28 cellular contexts compared by ENCODE assay signal in the genomic region with DNA sequence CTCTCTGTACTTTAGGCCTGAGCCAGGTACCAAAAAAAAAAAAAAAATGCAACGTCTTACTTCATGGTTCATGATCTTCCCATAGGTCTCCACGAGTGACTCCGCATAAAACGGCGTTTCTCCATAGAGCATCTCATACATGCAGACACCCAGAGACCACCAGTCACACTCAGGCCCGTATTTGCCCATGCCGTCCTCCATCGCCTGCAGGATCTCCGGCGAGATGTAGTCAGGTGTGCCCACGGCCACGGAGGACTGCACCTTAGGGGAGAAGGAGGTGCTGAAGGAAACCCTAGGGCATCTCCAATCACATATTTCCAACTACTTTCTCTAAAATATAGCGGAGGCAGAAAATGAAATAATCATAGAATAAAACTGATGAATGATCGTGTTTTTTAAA.
"Had no signal": no experiment of that assay in that cellular context is flagged by ENCODE, and none has a peak within 500 bp of the region (broad histone marks: within the 10 kb centered on the region; RNA-seq: fewer than 3 reads in every experiment).

No MANE protein-coding gene starts in this region.

- H2AFZ ChIP-seq: PC-9 had no signal

- H3K27ac Mint-ChIP-seq: activated CD4-positive, alpha-beta memory T cell treated with anti-CD3 and anti-CD28 coated beads, Interleukin-2, amount 10 ng/mL, durations not matched to agents 7 days and 5 days; activated CD8-positive, alpha-beta memory T cell treated with anti-CD3 and anti-CD28 coated beads, Interleukin-2, amount 10 ng/mL, durations not matched to agents 7 days and 5 days; activated naive CD4-positive, alpha-beta T cell treated with anti-CD3 and anti-CD28 coated beads, Interleukin-2, amount 10 ng/mL, durations not matched to agents 7 days and 5 days; activated naive CD8-positive, alpha-beta T cell; activated naive CD8-positive, alpha-beta T cell treated with anti-CD3 and anti-CD28 coated beads, Interleukin-2, amount 50 U/mL, for 24 hours had no signal

- H3K4me3 ChIP-seq: cardiac muscle cell, MG63, PC-9 had no signal

- H3K4me2 ChIP-seq: PC-9 had no signal

- H3K27me3 ChIP-seq: cardiac muscle cell, MG63 had no signal

- H3K4me3 Mint-ChIP-seq: activated CD4-positive, alpha-beta memory T cell treated with anti-CD3 and anti-CD28 coated beads, Interleukin-2, amount 10 ng/mL, durations not matched to agents 7 days and 5 days; activated CD8-positive, alpha-beta memory T cell treated with anti-CD3 and anti-CD28 coated beads, Interleukin-2, amount 10 ng/mL, durations not matched to agents 7 days and 5 days; activated naive CD4-positive, alpha-beta T cell treated with anti-CD3 and anti-CD28 coated beads, Interleukin-2, amount 10 ng/mL, durations not matched to agents 7 days and 5 days; activated naive CD8-positive, alpha-beta T cell; activated naive CD8-positive, alpha-beta T cell treated with anti-CD3 and anti-CD28 coated beads, Interleukin-2, amount 50 U/mL, for 24 hours had no signal

- DNase-seq: activated CD4-positive, alpha-beta memory T cell treated with anti-CD3 and anti-CD28 coated beads, Interleukin-2, amount 10 ng/mL, durations not matched to agents 7 days and 5 days; activated CD4-positive, alpha-beta T cell treated with anti-CD3 and anti-CD28 coated beads for 1 hour; activated CD4-positive, alpha-beta T cell treated with anti-CD3 and anti-CD28 coated beads for 48 hours; activated CD4-positive, CD25-positive, alpha-beta regulatory T cell; activated CD8-positive, alpha-beta memory T cell treated with anti-CD3 and anti-CD28 coated beads for 24 hours; activated CD8-positive, alpha-beta memory T cell treated with anti-CD3 and anti-CD28 coated beads, Interleukin-2, amount 10 ng/mL, durations not matched to agents 7 days and 5 days; activated CD8-positive, alpha-beta memory T cell treated with anti-CD3 and anti-CD28 coated beads, Interleukin-2, amount 50 U/mL, for 48 hours; activated effector memory CD4-positive, alpha-beta T cell treated with Interleukin-2 at 50 U/mL for 16 hours; activated naive CD4-positive, alpha-beta T cell treated with anti-CD3 and anti-CD28 coated beads, Interleukin-2, amount 10 ng/mL, durations not matched to agents 7 days and 5 days; activated naive CD8-positive, alpha-beta T cell treated with anti-CD3 and anti-CD28 coated beads, Interleukin-2, amount 50 U/mL, for 24 hours; activated T-cell treated with anti-CD3 and anti-CD28 coated beads, Interleukin-2, amount 50 U/mL, for 48 hours; MG63; NCI-H1048; NCI-H1436 treated with DMSO at 0.1 percent for 48 hours; NCI-H1694 treated with DMSO at 0.1 percent for 48 hours; NCI-H2029; NCI-H345; NCI-H510A; NCI-H748 treated with DMSO at 0.1 percent for 48 hours; NK-92 treated with Interleukin-12 subunit alpha and Interleukin-12 subunit beta, amount 100 ng/mL, for 24 hours; PC-9; Right ventricle myocardium superior; SW 1271; T-helper 1 cell; T-helper 2 cell; T-helper 9 cell had no signal

- H3K36me3 Mint-ChIP-seq: activated naive CD4-positive, alpha-beta T cell treated with anti-CD3 and anti-CD28 coated beads, Interleukin-2, amount 10 ng/mL, durations not matched to agents 7 days and 5 days had no signal

- H3K4me1 Mint-ChIP-seq: activated CD4-positive, alpha-beta memory T cell treated with anti-CD3 and anti-CD28 coated beads, Interleukin-2, amount 10 ng/mL, durations not matched to agents 7 days and 5 days; activated CD8-positive, alpha-beta memory T cell treated with anti-CD3 and anti-CD28 coated beads, Interleukin-2, amount 10 ng/mL, durations not matched to agents 7 days and 5 days; activated naive CD4-positive, alpha-beta T cell treated with anti-CD3 and anti-CD28 coated beads, Interleukin-2, amount 10 ng/mL, durations not matched to agents 7 days and 5 days had no signal

- ATAC-seq: activated CD8-positive, alpha-beta memory T cell treated with anti-CD3 and anti-CD28 coated beads, Interleukin-2, amount 10 ng/mL, durations not matched to agents 7 days and 5 days; activated naive CD8-positive, alpha-beta T cell treated with anti-CD3 and anti-CD28 coated beads, Interleukin-2, amount 50 U/mL, for 24 hours had no signal

- H3K27ac ChIP-seq: cardiac muscle cell, PC-9 had no signal

- H3K27me3 Mint-ChIP-seq: activated naive CD8-positive, alpha-beta T cell; activated naive CD8-positive, alpha-beta T cell treated with anti-CD3 and anti-CD28 coated beads, Interleukin-2, amount 50 U/mL, for 24 hours had no signal
